10 cellular contexts compared by ENCODE assay signal in genomic region chr13:82827704-82828103, GRCh38.
"Had no signal": no experiment of that assay in that cellular context is flagged by ENCODE, and none has a peak within 500 bp of the region (broad histone marks: within the 10 kb centered on the region; RNA-seq: fewer than 3 reads in every experiment).

No MANE protein-coding gene starts in this region.

- ATAC-seq: GM23338, HCT116 had no signal

- DNase-seq: GM23248, GOT3, H7, H9, HFFc6 had no signal

- H2AFZ ChIP-seq: GM23248, GM23338 had no signal

- H3K9me3 ChIP-seq: HAP-1 had no signal

- H3K36me3 ChIP-seq: HAP-1 had no signal

- FAIRE-seq: H1, H54 had no signal

- H3K4me2 ChIP-seq: GM23338 had no signal

- H3K4me3 ChIP-seq: GM23248, GM23338, HAP-1 had no signal

- H3K27ac ChIP-seq: GM23248 had no signal

- H3K9ac ChIP-seq: GM23248 had no signal

- H3K4me1 ChIP-seq: HAP-1 had no signal
